28 cellular contexts compared by ENCODE assay signal in genomic region chr12:16130359-16130758, GRCh38.
"Had no signal": no experiment of that assay in that cellular context is flagged by ENCODE, and none has a peak within 500 bp of the region (broad histone marks: within the 10 kb centered on the region; RNA-seq: fewer than 3 reads in every experiment).

No MANE protein-coding gene starts in this region.

- H3K27me3 ChIP-seq: heart right ventricle had no signal

- ATAC-seq: esophagus mucosa; heart right ventricle; natural killer cell treated with Interleukin-12 subunit alpha and Interleukin-12 subunit beta and Interleukin-15 and Interleukin-18, amount 100 ng/mL, for 72 hours; sciatic nerve; stimulated activated effector memory CD8-positive, alpha-beta T cell treated with anti-CD3 and anti-CD28 coated beads, Interleukin-12 subunit alpha, Interleukin-12 subunit beta, amount 100 ng/mL, for 72 hours; T-helper 17 cell had no signal

- DNase-seq: activated CD4-positive, alpha-beta memory T cell treated with anti-CD3 and anti-CD28 coated beads for 36 hours; activated CD4-positive, alpha-beta T cell treated with anti-CD3 and anti-CD28 coated beads, Interleukin-2, amount 10 ng/mL, durations not matched to agents 24 days and 14 days; activated CD4-positive, CD25-positive, alpha-beta regulatory T cell treated with anti-CD3 and anti-CD28 coated beads, Interleukin-2, amount 50 U/mL, for 72 hours; activated CD8-positive, alpha-beta memory T cell treated with anti-CD3 and anti-CD28 coated beads, Interleukin-2, amount 50 U/mL, for 4 hours; activated gamma-delta T cell treated with Interleukin-2 at 50 U/mL for 16 hours; activated naive CD4-positive, alpha-beta T cell treated with anti-CD3 and anti-CD28 coated beads, Interleukin-2, amount 50 U/mL, for 16 hours; activated T-cell treated with anti-CD3 and anti-CD28 coated beads, Interleukin-2, amount 50 U/mL, for 1 hour; amniotic stem cell; central memory CD4-positive, alpha-beta T cell; foreskin fibroblast; heart right ventricle; left ventricle myocardium inferior; mesendoderm; posterior cingulate gyrus; stimulated activated CD4-positive, alpha-beta T cell treated with anti-CD3 and anti-CD28 coated beads, Interleukin-4, amount 100 ng/mL, for 24 hours; T-helper 17 cell; T1000; trophoblast cell; WERI-Rb-1 had no signal

- H3K36me3 ChIP-seq: heart right ventricle, left ventricle myocardium inferior, thoracic aorta, WERI-Rb-1 had no signal

- H3K27ac ChIP-seq: heart right ventricle, left ventricle myocardium inferior, skin epidermis, thoracic aorta, WERI-Rb-1 had no signal

- H3K4me3 ChIP-seq: heart right ventricle, left ventricle myocardium inferior, lung, skin epidermis, thoracic aorta had no signal

- H3K4me1 ChIP-seq: heart right ventricle, left ventricle myocardium inferior had no signal

- FAIRE-seq: astrocyte, urothelium cell line had no signal
